In the genomic region with DNA sequence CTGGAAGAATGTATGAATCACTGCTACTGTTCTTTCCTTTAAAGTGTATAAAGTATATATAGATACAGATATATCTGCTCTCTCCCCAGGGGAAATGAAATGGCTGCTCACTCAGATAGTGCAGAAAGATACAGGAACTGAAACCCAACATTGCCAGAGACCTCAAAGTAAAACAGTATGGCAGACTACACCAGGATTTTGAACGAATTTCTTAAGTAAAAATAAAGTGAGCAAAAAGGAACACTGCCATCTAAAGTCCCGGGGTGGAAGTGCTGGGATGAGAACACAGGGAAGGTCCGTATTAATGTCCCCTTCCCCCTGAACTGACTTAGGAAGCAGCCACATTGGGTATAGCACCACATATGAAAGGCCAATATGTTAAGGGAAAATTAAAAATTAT, we compare ENCODE assay signal across 7 cellular contexts.
A peak's percentile ranks its signal among the peaks of the same experiment; 100 is the strongest.
DNase-seq lines count a peak whose midpoint lies in the region; ATAC-seq lines count a peak whose summit lies in the region.

No MANE protein-coding gene starts in this region.

- no peaks in the 10 kb centered on the region for H4K20me1 ChIP-seq in Karpas-422 (ENCODE audit: insufficient read depth, low read depth, low read length)

- peak overlapping the region; percentile 16 for H3K4me2 ChIP-seq in Karpas-422 (ENCODE audit: low read depth, low read length, poor library complexity, severe bottlenecking)

- H3K79me2 ChIP-seq in Karpas-422 (ENCODE audit: low read length) = peaks cover 2% of the 10 kb centered on the region; the same call in 1 of the 2 replicates

- H3K27ac ChIP-seq in Karpas-422 (ENCODE audit: low read length) = peak overlapping the region; percentile 91
- no peak overlapping the region for H3K27ac ChIP-seq in effector memory CD4-positive, alpha-beta T cell (ENCODE audit: insufficient read depth, low read length, poor library complexity, severe bottlenecking)

- peaks cover 56% of the 10 kb centered on the region for H3K4me1 ChIP-seq in Karpas-422 (ENCODE audit: low read length)
- H3K4me1 ChIP-seq in effector memory CD4-positive, alpha-beta T cell (ENCODE audit: control insufficient read depth, insufficient read depth, low read length, poor library complexity, severe bottlenecking) = no peaks in the 10 kb centered on the region

- ATAC-seq in GM18511 (IDR thresholded peaks at IDR 0.05; ENCODE audit: unreplicated experiment) (peak; percentile 66), GM21825 (IDR thresholded peaks at IDR 0.05; ENCODE audit: unreplicated experiment) (peak; percentile 48)

- H3K36me3 ChIP-seq in Karpas-422 (ENCODE audit: insufficient read depth, low read length) = no peaks in the 10 kb centered on the region
- no peaks in the 10 kb centered on the region for H3K36me3 ChIP-seq in effector memory CD4-positive, alpha-beta T cell (ENCODE audit: control insufficient read depth, insufficient read depth, low read length)

- H3K9me3 ChIP-seq in Karpas-422 (ENCODE audit: low read length) = peaks cover 4% of the 10 kb centered on the region; the same call in 1 of the 2 replicates
- H3K9me3 ChIP-seq in effector memory CD4-positive, alpha-beta T cell (ENCODE audit: control insufficient read depth, low read length) = no peaks in the 10 kb centered on the region

- H3K9ac ChIP-seq in Karpas-422 (ENCODE audit: low read length) = no peak overlapping the region

- DNase-seq in Karpas-422 = peak; percentile 97
- peak; percentile 2 for DNase-seq in iris pigment epithelial cell (ENCODE audit: low read depth)
- DNase-seq in H4 (ENCODE audit: low spot score) = no peak
- no peak for DNase-seq in effector memory CD4-positive, alpha-beta T cell
- DNase-seq in C1 segment of cervical spinal cord (lab: John Stamatoyannopoulos, UW) = no peak

- peak overlapping the region; percentile 17; the same call in 1 of the 2 replicates for H3K4me3 ChIP-seq in Karpas-422 (ENCODE audit: low read length)
- no peak overlapping the region for H3K4me3 ChIP-seq in effector memory CD4-positive, alpha-beta T cell (ENCODE audit: insufficient read depth, low read depth, low read length, poor library complexity, severe bottlenecking)

- H2AFZ ChIP-seq in Karpas-422 (ENCODE audit: low read length) = no peak overlapping the region

- no peaks in the 10 kb centered on the region for H3K9me2 ChIP-seq in Karpas-422 (replicated peaks; ENCODE audit: insufficient read depth, low read length)

- no peaks in the 10 kb centered on the region for H3K27me3 ChIP-seq in Karpas-422 (ENCODE audit: low read length)
- no peaks in the 10 kb centered on the region for H3K27me3 ChIP-seq in effector memory CD4-positive, alpha-beta T cell (replicated peaks; ENCODE audit: control insufficient read depth, insufficient read depth, low read length, poor library complexity, severe bottlenecking)

Comparison
In these comparisons a context has a peak if more than half of its experiments do, and no peak if none do; other contexts are left out.
1. DNase-seq: peak in Karpas-422 (single experiment) and iris pigment epithelial cell (single experiment); none in H4 (single experiment), effector memory CD4-positive, alpha-beta T cell (0 of 3) and C1 segment of cervical spinal cord (0 of 14).